In the genomic region with DNA sequence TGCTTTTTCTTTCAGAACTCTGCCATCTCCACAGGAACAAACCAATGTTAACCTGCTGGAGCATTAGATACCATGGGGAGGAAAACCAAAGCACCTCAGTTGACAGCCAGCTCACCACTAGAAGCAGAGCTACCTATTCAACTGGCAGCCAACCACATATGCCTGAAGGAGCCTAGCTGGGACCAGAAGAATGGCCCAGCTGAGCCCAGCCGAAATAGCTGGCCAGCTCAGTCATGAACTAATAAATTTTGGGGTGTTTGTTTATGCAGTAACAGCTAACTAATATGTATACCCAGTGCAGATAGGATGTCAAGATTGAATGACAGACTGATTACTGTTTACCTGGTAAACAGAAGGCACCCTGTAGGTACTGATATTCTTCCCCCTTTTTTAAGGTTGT, we compare ENCODE assay signal across 8 cellular contexts.
"Had no signal": no experiment of that assay in that cellular context is flagged by ENCODE, and none has a peak within 500 bp of the region (broad histone marks: within the 10 kb centered on the region; RNA-seq: fewer than 3 reads in every experiment).

No MANE protein-coding gene starts in this region.

- H3K27ac Mint-ChIP-seq: IgD-negative memory B cell had no signal

- H3K4me2 ChIP-seq: KMS-11 had no signal

- ATAC-seq: K562 had no signal

- H3K4me1 Mint-ChIP-seq: IgD-negative memory B cell had no signal

- H3K4me3 Mint-ChIP-seq: IgD-negative memory B cell had no signal

- H3K9ac ChIP-seq: KMS-11 had no signal

- DNase-seq: IMR-90, KBM-7, KG1 had no signal

- H3K27me3 Mint-ChIP-seq: IgD-negative memory B cell had no signal

- FAIRE-seq: HTR-8/SVneo, K562 had no signal

- H3K27ac ChIP-seq: HL-60, KMS-11 had no signal

- H3K4me3 ChIP-seq: K562 had no signal

- H3K36me3 Mint-ChIP-seq: IgD-negative memory B cell had no signal
